17 cellular contexts compared by ENCODE assay signal in the genomic region with DNA sequence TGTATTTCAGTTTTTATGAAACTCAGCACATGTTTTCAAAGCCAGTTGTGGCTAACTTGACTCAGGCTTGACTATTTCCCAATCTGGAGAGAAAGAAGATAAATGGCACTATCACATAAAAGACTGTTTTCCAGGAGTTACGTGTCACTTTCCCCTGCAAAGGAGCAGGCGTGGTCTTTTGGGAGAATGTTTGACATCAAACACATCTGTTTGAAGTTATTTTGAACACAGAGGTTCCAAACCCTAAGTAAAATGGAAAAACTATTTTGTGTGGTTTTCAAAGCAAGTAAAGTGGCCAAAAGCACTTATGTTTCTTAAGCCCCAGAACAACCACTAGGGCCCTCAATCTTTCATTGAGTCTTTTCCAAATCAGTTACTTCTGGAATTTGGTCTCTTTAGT.
DNase-seq lines count a peak whose midpoint lies in the region; ATAC-seq, FAIRE-seq and TF ChIP-seq lines count a peak whose summit lies in the region.
"Had no signal": no experiment of that assay in that cellular context is flagged by ENCODE, and none has a peak within 500 bp of the region (broad histone marks: within the 10 kb centered on the region; RNA-seq: fewer than 3 reads in every experiment).

No MANE protein-coding gene starts in this region.

- TF ChIP-seq CTCF in AG09309 (IDR thresholded peaks at IDR 0.05; ENCODE audit: control insufficient read depth, insufficient read depth, low read depth, low read length, missing control alignments) (peak; percentile 45), mammary epithelial cell (conservative IDR thresholded peaks at IDR 0.05 in 1 of 2, IDR thresholded peaks at IDR 0.05 in 1 of 2; ENCODE audit: extremely low read depth in 1 of 2, insufficient read depth in 1 of 2, low read depth in 1 of 2, low read length in 2 of 2) (no peak)

- no peaks in the 10 kb centered on the region for H3K9me3 ChIP-seq in mammary epithelial cell (replicated peaks; ENCODE audit: insufficient read depth, low read length)
- no peaks in the 10 kb centered on the region for H3K9me3 ChIP-seq in mesenchymal stem cell (ENCODE audit: control insufficient read depth, low read length)
- H3K9me3 ChIP-seq: adrenal gland, SK-N-SH, uterus had no signal

- DNase-seq in AG09309 (ENCODE audit: low read depth) (peak; percentile 97), HCEC 1CT (peak; percentile 57), mammary epithelial cell (peak; percentile 39), mesenchymal stem cell (no peak), NCI-H2029 treated with DMSO at 0.1 percent for 48 hours (lab: John Stamatoyannopoulos, UW) (no peak), urothelium cell line (ENCODE audit: low spot score) (no peak), left colon (no peak)
- no peak for DNase-seq in activated CD4-positive, alpha-beta T cell treated with anti-CD3 and anti-CD28 coated beads, Interleukin-2, amount 50 U/mL, for 1 hour
- DNase-seq: activated CD4-positive, alpha-beta memory T cell treated with anti-CD3 and anti-CD28 coated beads, Interleukin-2, amount 10 ng/mL, durations not matched to agents 7 days and 5 days; adrenal gland; foreskin keratinocyte; NCI-H146; SK-N-SH; stimulated activated naive CD8-positive, alpha-beta T cell treated with anti-CD3 and anti-CD28 coated beads, Interleukin-15, Interleukin-2, amounts not matched to agents 100 U/mL and 50 U/mL, for 24 hours; uterus had no signal

- H2AFZ ChIP-seq in mammary epithelial cell (ENCODE audit: low read depth, low read length) = no peak overlapping the region
- H2AFZ ChIP-seq in mesenchymal stem cell (ENCODE audit: low read depth, low read length) = no peak overlapping the region

- H3K79me1 ChIP-seq in mesenchymal stem cell (replicated peaks; ENCODE audit: low read length, poor library complexity, severe bottlenecking) = no peaks in the 10 kb centered on the region

- H2BK5ac ChIP-seq in mesenchymal stem cell (ENCODE audit: low read depth, low read length, poor library complexity, severe bottlenecking) = no peak overlapping the region

- no peaks in the 10 kb centered on the region for H3K79me2 ChIP-seq in mammary epithelial cell (ENCODE audit: insufficient read depth, low read length)

- peaks cover 30% of the 10 kb centered on the region for H3K4me1 ChIP-seq in mammary epithelial cell (ENCODE audit: insufficient read depth, low read length)
- peaks cover 12% of the 10 kb centered on the region for H3K4me1 ChIP-seq in mesenchymal stem cell (ENCODE audit: control insufficient read depth, insufficient read depth, low read depth, low read length)
- H3K4me1 ChIP-seq: adrenal gland, uterus had no signal

- 96% methylated on average over 2 of the region's 2 CpGs for WGBS in mammary epithelial cell (ENCODE audit: low coverage, missing lambda C conversion rate)
- WGBS in mesenchymal stem cell = 51% methylated on average over 2 of the region's 2 CpGs

- H3K9ac ChIP-seq in mammary epithelial cell (ENCODE audit: insufficient read depth, low read length) (no peak overlapping the region), mesenchymal stem cell (ENCODE audit: low read length) (peak overlapping the region; percentile 61)
- H3K9ac ChIP-seq: KMS-11, SK-N-SH had no signal

- no peak overlapping the region for H3K18ac ChIP-seq in mesenchymal stem cell (ENCODE audit: low read depth in 1 of 2, low read length in 2 of 2)

- H3K4ac ChIP-seq in mesenchymal stem cell (ENCODE audit: low read depth in 1 of 2, low read length in 2 of 2) = no peak overlapping the region

- intact Hi-C loops in mammary epithelial cell (cut with micrococcal nuclease) = no loop called here
- intact Hi-C loops in left colon (cut with DNase I, micrococcal nuclease) = no loop called here

- no peaks in the 10 kb centered on the region for H3K27me3 ChIP-seq in mammary epithelial cell (ENCODE audit: insufficient read depth, low read length)
- H3K27me3 ChIP-seq in mesenchymal stem cell (ENCODE audit: control insufficient read depth in 1 of 2, insufficient read depth in 1 of 2, low read length in 2 of 2) = no peaks in the 10 kb centered on the region
- H3K27me3 ChIP-seq: adrenal gland, uterus had no signal

- no TSS peak for BruUV-seq in mammary epithelial cell (replicated peaks; lab: Mats Ljungman, UMichigan)

- no peak overlapping the region for H4K91ac ChIP-seq in mesenchymal stem cell (ENCODE audit: low read length)

- no peak for FAIRE-seq in urothelium cell line (lab: Jason Lieb, UNC)

- H2BK12ac ChIP-seq in mesenchymal stem cell (ENCODE audit: low read length in 2 of 2) = no peak overlapping the region

- no peak overlapping the region for H4K8ac ChIP-seq in mesenchymal stem cell (ENCODE audit: low read length)

- no peak overlapping the region for H3K14ac ChIP-seq in mesenchymal stem cell (ENCODE audit: low read length in 2 of 2)

- dilution Hi-C loops in mammary epithelial cell (cut with HindIII; ENCODE audit: low sequenced_read_pairs) = no loop called here

- H2AK5ac ChIP-seq in mesenchymal stem cell (ENCODE audit: low read length, severe bottlenecking) = no peak overlapping the region

- CTCF ChIA-PET in mammary epithelial cell (lab: Charles Lee; ENCODE audit: low non-redundant PET) = no interaction called here

- in situ Hi-C loops in mammary epithelial cell (cut with MboI; ENCODE audit: low sequenced_read_pairs in 2 of 2) = no loop called here

- no peak overlapping the region for H3K27ac ChIP-seq in mammary epithelial cell (ENCODE audit: insufficient read depth, low read depth, low read length)
- H3K27ac ChIP-seq in mesenchymal stem cell (ENCODE audit: low read length, poor library complexity, severe bottlenecking) = no peak overlapping the region
- H3K27ac ChIP-seq: adrenal gland, C4-2B, foreskin keratinocyte, KMS-11, uterus had no signal

- H3K4me3 ChIP-seq in AG09309 (ENCODE audit: control insufficient read depth, low read depth, low read length) (no peak overlapping the region), mammary epithelial cell (replicated peaks in 1 of 3; ENCODE audit: insufficient read depth in 1 of 3, low read depth in 2 of 3, low read length in 3 of 3) (no peak overlapping the region), mesenchymal stem cell (ENCODE audit: insufficient read depth in 1 of 2, low read depth in 1 of 2, low read length in 2 of 2) (no peak overlapping the region)
- H3K4me3 ChIP-seq: adrenal gland, uterus had no signal

- H3K36me3 ChIP-seq in mammary epithelial cell (ENCODE audit: insufficient read depth, low read length) (no peaks in the 10 kb centered on the region), mesenchymal stem cell (ENCODE audit: control insufficient read depth in 1 of 2, insufficient read depth in 2 of 2, low read depth in 1 of 2, low read length in 2 of 2) (no peaks in the 10 kb centered on the region)
- H3K36me3 ChIP-seq: adrenal gland, uterus had no signal

- H2BK120ac ChIP-seq in mesenchymal stem cell (ENCODE audit: low read depth, low read length) = no peak overlapping the region

- H2BK15ac ChIP-seq in mesenchymal stem cell (ENCODE audit: low read depth, poor library complexity, severe bottlenecking) = no peak overlapping the region

- H4K20me1 ChIP-seq in mammary epithelial cell (ENCODE audit: insufficient read depth, low read length) = no peaks in the 10 kb centered on the region

- no peak for ATAC-seq in left colon
- ATAC-seq: foreskin keratinocyte; stimulated activated naive CD8-positive, alpha-beta T cell treated with anti-CD3 and anti-CD28 coated beads, Interleukin-15, Interleukin-2, amounts not matched to agents 100 U/mL and 50 U/mL, for 24 hours had no signal

- H3K4me2 ChIP-seq in mammary epithelial cell (ENCODE audit: insufficient read depth, low read depth, low read length) (no peak overlapping the region), mesenchymal stem cell (ENCODE audit: low read length, poor library complexity, severe bottlenecking) (no peak overlapping the region)
- H3K4me2 ChIP-seq: KMS-11, SK-N-SH had no signal

- H3K23ac ChIP-seq in mesenchymal stem cell (ENCODE audit: low read length in 2 of 2) = no peak overlapping the region

Comparison
In these comparisons a context has a peak if more than half of its experiments do, and no peak if none do; other contexts are left out.
1. DNase-seq: peak in AG09309 (single experiment), HCEC 1CT (single experiment) and mammary epithelial cell (single experiment); none in mesenchymal stem cell (single experiment), NCI-H2029 treated with DMSO at 0.1 percent for 48 hours (single experiment), activated CD4-positive, alpha-beta T cell treated with anti-CD3 and anti-CD28 coated beads, Interleukin-2, amount 50 U/mL, for 1 hour (single experiment), urothelium cell line (single experiment) and left colon (0 of 2).